8 cellular contexts compared by ENCODE assay signal in the genomic region with DNA sequence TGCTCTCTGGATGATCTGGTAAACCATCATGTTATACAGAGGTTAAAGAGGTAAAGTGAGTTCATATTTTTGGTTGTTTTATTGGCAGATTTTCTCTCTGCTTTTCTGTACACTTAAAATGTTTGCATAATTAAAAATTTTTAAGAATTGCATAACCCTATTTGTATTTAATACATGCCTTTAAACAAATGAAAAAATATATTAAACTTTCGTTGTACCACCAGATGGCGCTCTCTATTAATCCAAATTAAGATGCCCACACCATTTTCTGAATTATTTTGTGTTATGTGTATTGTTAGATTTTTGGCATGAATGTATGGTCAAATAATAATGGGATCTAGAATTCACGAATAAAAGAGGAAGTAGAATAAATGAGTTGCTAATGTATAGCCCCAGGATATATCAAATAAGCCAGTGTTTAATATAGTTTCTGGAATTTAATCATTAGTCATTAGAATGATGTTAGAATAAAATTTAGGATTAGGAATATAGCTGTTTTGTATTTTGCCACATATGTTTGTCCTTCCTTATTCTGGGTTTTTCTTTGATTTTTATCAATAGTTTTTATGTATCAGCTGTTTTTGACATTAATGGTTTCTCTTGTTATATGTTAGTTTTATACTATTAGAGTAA. TPM values are rescaled to one million over a fixed set of nuclear protein-coding genes. Genes with fewer than 3 reads are reported as not detected.
DNase-seq lines count a peak whose midpoint lies in the region; ATAC-seq and TF ChIP-seq lines count a peak whose summit lies in the region.

No MANE protein-coding gene starts in this region.

- H3K27me3 ChIP-seq in Loucy (ENCODE audit: insufficient read depth, low read length, poor library complexity, severe bottlenecking) (no peaks in the 10 kb centered on the region), stomach (no peaks in the 10 kb centered on the region)

- H3K36me3 ChIP-seq in Loucy (ENCODE audit: insufficient read depth, low read length), result no peaks in the 10 kb centered on the region
- no peaks in the 10 kb centered on the region for H3K36me3 ChIP-seq in stomach

- H3K4me3 ChIP-seq in Loucy (ENCODE audit: low read length, poor library complexity, severe bottlenecking) (no peak overlapping the region), stomach (no peak overlapping the region)

- ATAC-seq in HG02970 (IDR thresholded peaks at IDR 0.05; ENCODE audit: low FRiP score, unreplicated experiment), result no peak
- ATAC-seq in GM18519 (IDR thresholded peaks at IDR 0.05; ENCODE audit: low FRiP score, unreplicated experiment), result no peak
- no peak for ATAC-seq in HG02973 (IDR thresholded peaks at IDR 0.05; ENCODE audit: unreplicated experiment)

- WGBS in stomach, 5 donors, result 0 to 2% (median 1%) methylated on average over 3 of the region's 3 CpGs

- no peak for TF ChIP-seq POLR2A in stomach (IDR thresholded peaks at IDR 0.05)

- no peak overlapping the region for H3K4me2 ChIP-seq in Loucy (ENCODE audit: low read depth, low read length, poor library complexity, severe bottlenecking)

- H3K4me1 ChIP-seq in Loucy (ENCODE audit: insufficient read depth, low read length, poor library complexity, severe bottlenecking) (no peaks in the 10 kb centered on the region), stomach (peaks cover 0 to 39% (median 22%) of the 10 kb centered on the region in 4 donors)

- no peak overlapping the region for H3K27ac ChIP-seq in stomach

- DNase-seq in Daoy (ENCODE audit: low read depth), result peak; percentile 23
- peak; percentile 16 for DNase-seq in SW480 (ENCODE audit: low spot score)
- peak; percentile 42 for DNase-seq in foreskin melanocyte
- no peak for DNase-seq in stomach

- no peaks in the 10 kb centered on the region for H3K9me2 ChIP-seq in Loucy (replicated peaks; ENCODE audit: low read depth, low read length)

- peaks cover 57% of the 10 kb centered on the region for H3K79me2 ChIP-seq in Loucy (ENCODE audit: insufficient read depth, low read length)

- no peaks in the 10 kb centered on the region for H3F3A ChIP-seq in Loucy (ENCODE audit: low read depth)

- TF ChIP-seq EP300 in stomach (IDR thresholded peaks at IDR 0.05), result no peak

- intact Hi-C loops in stomach (cut with DNase I; ENCODE audit: low total_unique reads), result loop anchor here (10.0 kb wide), 1 partner anchor 178 kb away; no protein-coding TSS in a partner anchor

- TF ChIP-seq CTCF in Loucy (conservative IDR thresholded peaks at IDR 0.05; ENCODE audit: low read length) (peak; percentile 81), stomach (IDR thresholded peaks at IDR 0.05) (peak in 4 of 7 experiments; percentile 28 to 72 (median 52))

- no peak overlapping the region for H2AFZ ChIP-seq in Loucy (ENCODE audit: low read length)

- H3K9me3 ChIP-seq in Loucy (ENCODE audit: insufficient read depth, low read depth, low read length), result no peaks in the 10 kb centered on the region
- no peaks in the 10 kb centered on the region for H3K9me3 ChIP-seq in stomach

- no peak overlapping the region for H3K9ac ChIP-seq in Loucy (ENCODE audit: low read depth, low read length, poor library complexity, severe bottlenecking)

- peaks cover 5% of the 10 kb centered on the region for H4K20me1 ChIP-seq in Loucy (ENCODE audit: insufficient read depth, low read length, poor library complexity, severe bottlenecking)

RNA-seq across cellular contexts. Expression of gene SMAP1, which starts 38.9 kb away (rescaled TPM):
- 21.4 and 22.5 TPM in 2 replicates for total RNA-seq in Daoy (2014; rRNA removed; shearing (Covaris generic))
- 10 to 100 TPM; 13.4 to 65.3 (median 29.0) TPM for total RNA-seq in stomach
- polyA plus RNA-seq in stomach, result 10 to 100 TPM; 19.0 to 45.2 (median 21.9) TPM
